30 cellular contexts compared by ENCODE assay signal in genomic region chr2:64345998-64346397, GRCh38.
"Had no signal": no experiment of that assay in that cellular context is flagged by ENCODE, and none has a peak within 500 bp of the region (broad histone marks: within the 10 kb centered on the region; RNA-seq: fewer than 3 reads in every experiment).

No MANE protein-coding gene starts in this region.

- ATAC-seq: activated CD4-positive, alpha-beta T cell treated with anti-CD3 and anti-CD28 coated beads for 36 hours; activated CD4-positive, CD25-positive, alpha-beta regulatory T cell treated with anti-CD3 and anti-CD28 coated beads, Interleukin-2, amount 50 U/mL, for 24 hours; activated CD8-positive, alpha-beta memory T cell treated with anti-CD3 and anti-CD28 coated beads, Interleukin-2, amount 10 ng/mL, durations not matched to agents 7 days and 5 days; activated CD8-positive, alpha-beta T cell treated with anti-CD3 and anti-CD28 coated beads, Interleukin-2, amount 10 ng/mL, durations not matched to agents 7 days and 5 days; activated naive CD8-positive, alpha-beta T cell treated with anti-CD3 and anti-CD28 coated beads, Interleukin-2, amount 50 U/mL, for 24 hours; WTC11 had no signal

- H3K27ac ChIP-seq: ascending aorta, WERI-Rb-1 had no signal

- H3K4me3 ChIP-seq: ascending aorta had no signal

- H3K4me1 ChIP-seq: ascending aorta had no signal

- H3K36me3 ChIP-seq: ascending aorta, WERI-Rb-1 had no signal

- DNase-seq: activated CD4-positive, alpha-beta memory T cell treated with anti-CD3 and anti-CD28 coated beads, Interleukin-2, amount 10 ng/mL, durations not matched to agents 7 days and 5 days; activated CD4-positive, alpha-beta T cell treated with anti-CD3 and anti-CD28 coated beads for 1 hour; activated CD4-positive, alpha-beta T cell treated with anti-CD3 and anti-CD28 coated beads for 36 hours; activated CD4-positive, alpha-beta T cell treated with anti-CD3 and anti-CD28 coated beads for 48 hours; activated CD4-positive, alpha-beta T cell treated with anti-CD3 and anti-CD28 coated beads, Interleukin-2, amount 10 ng/mL, durations not matched to agents 7 days and 5 days; activated CD4-positive, alpha-beta T cell treated with anti-CD3 and anti-CD28 coated beads, Interleukin-2, amount 50 U/mL, for 48 hours; activated CD4-positive, CD25-positive, alpha-beta regulatory T cell; activated CD8-positive, alpha-beta memory T cell treated with anti-CD3 and anti-CD28 coated beads for 24 hours; activated CD8-positive, alpha-beta memory T cell treated with anti-CD3 and anti-CD28 coated beads, Interleukin-2, amount 10 ng/mL, durations not matched to agents 7 days and 5 days; activated CD8-positive, alpha-beta memory T cell treated with anti-CD3 and anti-CD28 coated beads, Interleukin-2, amount 50 U/mL, for 48 hours; activated CD8-positive, alpha-beta T cell treated with anti-CD3 and anti-CD28 coated beads, Interleukin-2, amount 10 ng/mL, durations not matched to agents 7 days and 5 days; activated effector memory CD4-positive, alpha-beta T cell treated with Interleukin-2 at 50 U/mL for 16 hours; activated gamma-delta T cell treated with Interleukin-2 at 50 U/mL for 16 hours; activated naive CD4-positive, alpha-beta T cell; activated naive CD4-positive, alpha-beta T cell treated with anti-CD3 and anti-CD28 coated beads for 36 hours; activated naive CD4-positive, alpha-beta T cell treated with anti-CD3 and anti-CD28 coated beads, Interleukin-2, amount 50 U/mL, for 16 hours; activated naive CD8-positive, alpha-beta T cell treated with anti-CD3 and anti-CD28 coated beads, Interleukin-2, amount 10 ng/mL, durations not matched to agents 7 days and 5 days; activated naive CD8-positive, alpha-beta T cell treated with anti-CD3 and anti-CD28 coated beads, Interleukin-2, amount 50 U/mL, for 24 hours; activated T-cell treated with anti-CD3 and anti-CD28 coated beads, Interleukin-2, amount 50 U/mL, for 24 hours; activated T-cell treated with anti-CD3 and anti-CD28 coated beads, Interleukin-2, amount 50 U/mL, for 48 hours; amygdala; anterior cingulate cortex; central memory CD4-positive, alpha-beta T cell; T-helper 2 cell; T-helper 9 cell; WERI-Rb-1 had no signal

- H3K9me3 ChIP-seq: ascending aorta had no signal

- H3K27me3 ChIP-seq: ascending aorta had no signal

- FAIRE-seq: colon had no signal
